31 cellular contexts compared by ENCODE assay signal in the genomic region with DNA sequence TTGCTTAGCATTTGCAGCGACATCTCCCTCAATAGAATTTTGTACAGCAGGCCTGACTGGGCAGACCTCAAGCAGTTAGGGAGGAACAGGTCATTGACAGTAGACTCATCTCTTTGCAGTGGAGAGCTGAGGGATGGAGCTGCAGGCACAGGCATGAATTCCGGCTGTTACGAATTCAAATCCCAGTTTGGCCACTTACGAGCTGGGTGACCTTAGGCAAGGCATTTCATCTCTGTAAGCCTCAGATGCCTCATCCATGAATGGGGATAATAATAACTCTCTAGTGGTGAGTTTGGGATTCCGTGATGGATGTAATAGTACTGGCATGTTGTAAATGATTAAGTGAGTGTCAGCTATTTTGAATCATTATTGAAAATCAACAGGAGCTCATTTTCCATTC.
"Had no signal": no experiment of that assay in that cellular context is flagged by ENCODE, and none has a peak within 500 bp of the region (broad histone marks: within the 10 kb centered on the region; RNA-seq: fewer than 3 reads in every experiment).

No MANE protein-coding gene starts in this region.

- H3K27ac Mint-ChIP-seq: activated CD4-positive, alpha-beta T cell treated with anti-CD3 and anti-CD28 coated beads, Interleukin-2, amount 10 ng/mL, durations not matched to agents 24 days and 14 days; activated CD8-positive, alpha-beta T cell treated with anti-CD3 and anti-CD28 coated beads for 36 hours; activated naive CD4-positive, alpha-beta T cell treated with anti-CD3 and anti-CD28 coated beads, Interleukin-2, amount 50 U/mL, for 24 hours; activated naive CD8-positive, alpha-beta T cell treated with anti-CD3 and anti-CD28 coated beads, Interleukin-2, amount 10 ng/mL, durations not matched to agents 7 days and 5 days; activated T-cell treated with anti-CD3 and anti-CD28 coated beads, Interleukin-2, amount 50 U/mL, for 72 hours; activated T-helper 2 cell treated with anti-CD3 and anti-CD28 coated beads, Interferon-gamma antibody, Interleukin-2, Interleukin-4, amounts not matched to agents 10 μg/mL and 5 μg/mL and 100 μg/mL, durations not matched to agents 14 hours and 24 hours and 36 hours had no signal

- H3K36me3 ChIP-seq: ascending aorta, Peyer's patch had no signal

- H3K4me1 ChIP-seq: ascending aorta, Peyer's patch had no signal

- H3K4me3 Mint-ChIP-seq: activated CD4-positive, alpha-beta T cell treated with anti-CD3 and anti-CD28 coated beads, Interleukin-2, amount 10 ng/mL, durations not matched to agents 24 days and 14 days; activated CD8-positive, alpha-beta T cell treated with anti-CD3 and anti-CD28 coated beads for 36 hours; activated naive CD4-positive, alpha-beta T cell treated with anti-CD3 and anti-CD28 coated beads, Interleukin-2, amount 50 U/mL, for 24 hours; activated naive CD8-positive, alpha-beta T cell treated with anti-CD3 and anti-CD28 coated beads, Interleukin-2, amount 10 ng/mL, durations not matched to agents 7 days and 5 days; activated T-cell treated with anti-CD3 and anti-CD28 coated beads, Interleukin-2, amount 50 U/mL, for 72 hours had no signal

- H3K4me1 Mint-ChIP-seq: activated CD4-positive, alpha-beta T cell treated with anti-CD3 and anti-CD28 coated beads, Interleukin-2, amount 10 ng/mL, durations not matched to agents 24 days and 14 days; activated naive CD4-positive, alpha-beta T cell treated with anti-CD3 and anti-CD28 coated beads, Interleukin-2, amount 50 U/mL, for 24 hours; activated naive CD8-positive, alpha-beta T cell treated with anti-CD3 and anti-CD28 coated beads, Interleukin-2, amount 10 ng/mL, durations not matched to agents 7 days and 5 days had no signal

- H3K27me3 ChIP-seq: ascending aorta, Peyer's patch had no signal

- H3K27ac ChIP-seq: ascending aorta, Peyer's patch, RWPE1 had no signal

- H3K4me3 ChIP-seq: ascending aorta, K562, Peyer's patch had no signal

- H3K9me3 ChIP-seq: ascending aorta, Peyer's patch had no signal

- H3K9me3 Mint-ChIP-seq: activated CD4-positive, alpha-beta T cell treated with anti-CD3 and anti-CD28 coated beads, Interleukin-2, amount 10 ng/mL, durations not matched to agents 24 days and 14 days; activated CD8-positive, alpha-beta T cell treated with anti-CD3 and anti-CD28 coated beads for 36 hours; activated naive CD4-positive, alpha-beta T cell treated with anti-CD3 and anti-CD28 coated beads, Interleukin-2, amount 50 U/mL, for 24 hours; activated naive CD8-positive, alpha-beta T cell treated with anti-CD3 and anti-CD28 coated beads, Interleukin-2, amount 10 ng/mL, durations not matched to agents 7 days and 5 days; activated T-cell treated with anti-CD3 and anti-CD28 coated beads, Interleukin-2, amount 50 U/mL, for 72 hours; activated T-helper 2 cell treated with anti-CD3 and anti-CD28 coated beads, Interferon-gamma antibody, Interleukin-2, Interleukin-4, amounts not matched to agents 10 μg/mL and 5 μg/mL and 100 μg/mL, durations not matched to agents 14 hours and 24 hours and 36 hours had no signal

- DNase-seq: activated CD4-positive, alpha-beta T cell treated with anti-CD3 and anti-CD28 coated beads, Interleukin-2, amount 10 ng/mL, durations not matched to agents 24 days and 14 days; activated CD4-positive, alpha-beta T cell treated with anti-CD3 and anti-CD28 coated beads, Interleukin-2, amount 50 U/mL, for 4 hours; activated CD8-positive, alpha-beta T cell treated with anti-CD3 and anti-CD28 coated beads for 36 hours; activated gamma-delta T cell; activated naive CD4-positive, alpha-beta T cell treated with Interleukin-2 at 50 U/mL for 16 hours; activated naive CD8-positive, alpha-beta T cell treated with anti-CD3 and anti-CD28 coated beads, Interleukin-2, amount 10 ng/mL, durations not matched to agents 7 days and 5 days; activated T-cell treated with anti-CD3 and anti-CD28 coated beads, Interleukin-2, amount 50 U/mL, for 1 hour; activated T-cell treated with anti-CD3 and anti-CD28 coated beads, Interleukin-2, amount 50 U/mL, for 72 hours; amygdala; caudate nucleus; cerebellar nuclear complex; NCI-H146; NCI-H187; NCI-H2029 treated with DMSO at 0.1 percent for 48 hours; NCI-H2107; NCI-H510A treated with DMSO at 0.1 percent for 48 hours; NCI-H526 treated with DMSO at 0.1 percent for 48 hours; NCI-H82; NK-92 treated with Interleukin-12 subunit alpha and Interleukin-12 subunit beta, amount 100 ng/mL, for 24 hours; PC-3; Peyer's patch; SIG-M5; SW 1271; T-helper 1 cell; T-helper 2 cell; T-helper 9 cell had no signal

- H3K27me3 Mint-ChIP-seq: activated CD4-positive, alpha-beta T cell treated with anti-CD3 and anti-CD28 coated beads, Interleukin-2, amount 10 ng/mL, durations not matched to agents 24 days and 14 days; activated CD8-positive, alpha-beta T cell treated with anti-CD3 and anti-CD28 coated beads for 36 hours; activated naive CD4-positive, alpha-beta T cell treated with anti-CD3 and anti-CD28 coated beads, Interleukin-2, amount 50 U/mL, for 24 hours; activated naive CD8-positive, alpha-beta T cell treated with anti-CD3 and anti-CD28 coated beads, Interleukin-2, amount 10 ng/mL, durations not matched to agents 7 days and 5 days had no signal
